Comparison of ENCODE assay signal across 19 cellular contexts in the genomic region with DNA sequence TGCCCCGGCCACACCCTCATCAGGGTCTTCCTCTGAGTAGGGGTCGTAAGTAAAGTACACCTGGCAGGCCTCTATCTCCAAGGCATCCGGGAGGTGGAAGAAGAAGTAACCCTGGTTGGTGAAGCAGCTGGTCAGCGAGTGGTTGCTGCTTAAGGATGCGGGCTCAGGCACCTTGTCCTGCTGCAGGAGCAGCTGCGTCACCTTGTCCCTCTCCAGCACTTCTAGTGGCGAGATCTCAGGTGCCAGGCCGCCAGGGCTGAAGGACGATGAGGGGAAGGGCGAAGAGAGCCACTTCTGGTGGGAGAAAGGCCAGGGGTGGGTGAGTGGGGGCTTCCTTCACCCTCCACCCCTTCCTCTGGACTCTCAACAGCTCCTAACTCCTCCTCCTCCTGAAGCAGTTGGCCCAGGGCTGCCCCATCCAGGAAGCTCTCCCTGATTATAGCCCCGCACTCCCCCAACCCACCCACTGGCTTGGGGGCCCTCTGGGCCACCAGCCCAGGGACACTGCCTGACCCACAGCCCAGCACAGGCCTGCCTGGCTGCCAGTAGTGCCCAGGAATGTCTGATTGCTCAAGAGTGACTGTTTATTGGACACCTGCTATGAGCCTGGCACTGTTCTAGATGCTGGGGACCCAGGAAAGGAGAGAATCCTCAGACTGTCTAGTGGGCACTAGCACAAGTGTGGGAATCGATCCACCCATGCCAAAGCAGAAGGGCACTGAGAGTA. TPM values are rescaled to one million over a fixed set of nuclear protein-coding genes. Genes with fewer than 3 reads are reported as not detected.
DNase-seq lines count a peak whose midpoint lies in the region; ATAC-seq lines count a peak whose summit lies in the region.
"Had no signal": no experiment of that assay in that cellular context is flagged by ENCODE, and none has a peak within 500 bp of the region (broad histone marks: within the 10 kb centered on the region; RNA-seq: fewer than 3 reads in every experiment).

No MANE protein-coding gene starts in this region.

- peaks cover 11 to 23% of the 10 kb centered on the region in 2 donors for H3K36me3 Mint-ChIP-seq in activated T-cell treated with anti-CD3 and anti-CD28 coated beads, Interleukin-2, amount 50 U/mL, for 72 hours (ENCODE audit: insufficient read depth in 2 of 2)
- peaks cover 7 to 88% (median 10%) of the 10 kb centered on the region in 3 donors for H3K36me3 Mint-ChIP-seq in CD8-positive, alpha-beta memory T cell
- peaks cover 12 to 45% (median 18%) of the 10 kb centered on the region in 3 donors for H3K36me3 Mint-ChIP-seq in immature natural killer cell

- no peak overlapping the region for H3K4me3 ChIP-seq in CD8-positive, alpha-beta memory T cell (ENCODE audit: low read length)
- no peak overlapping the region for H3K4me3 ChIP-seq in trophoblast cell (ENCODE audit: low read depth, low read length)

- no peak overlapping the region for H3K4me2 ChIP-seq in trophoblast cell (ENCODE audit: low read length)
- H3K4me2 ChIP-seq: KMS-11 had no signal

- peak overlapping the region; percentile 18 for H3K27ac Mint-ChIP-seq in activated T-cell treated with anti-CD3 and anti-CD28 coated beads, Interleukin-2, amount 50 U/mL, for 72 hours
- H3K27ac Mint-ChIP-seq in CD8-positive, alpha-beta memory T cell: peak overlapping the region; percentile 39 to 89 (median 57)
- peak overlapping the region in 5 of 6 donors; percentile 36 to 90 (median 78) for H3K27ac Mint-ChIP-seq in immature natural killer cell
- H3K27ac Mint-ChIP-seq: HFFc6 had no signal

- no peak overlapping the region for H3K27ac ChIP-seq in CD8-positive, alpha-beta memory T cell (ENCODE audit: low read depth, low read length)
- no peak overlapping the region for H3K27ac ChIP-seq in trophoblast cell (ENCODE audit: low read depth, low read length)
- H3K27ac ChIP-seq: KMS-11 had no signal

- no peak overlapping the region for H3K18ac ChIP-seq in trophoblast cell (ENCODE audit: low read length)

- peaks cover 47% of the 10 kb centered on the region for H3K4me1 Mint-ChIP-seq in activated T-cell treated with anti-CD3 and anti-CD28 coated beads, Interleukin-2, amount 50 U/mL, for 72 hours (ENCODE audit: low read depth)
- H3K4me1 Mint-ChIP-seq in CD8-positive, alpha-beta memory T cell: peaks cover 18 to 59% (median 23%) of the 10 kb centered on the region in 3 donors
- peaks cover 82 to 84% of the 10 kb centered on the region in 2 donors for H3K4me1 Mint-ChIP-seq in immature natural killer cell

- H2BK5ac ChIP-seq in trophoblast cell (ENCODE audit: low read depth, low read length, poor library complexity): no peak overlapping the region

- no peak overlapping the region for H2AK5ac ChIP-seq in trophoblast cell (ENCODE audit: low read length)

- peaks cover 33% of the 10 kb centered on the region for H3K36me3 ChIP-seq in CD8-positive, alpha-beta memory T cell (ENCODE audit: insufficient read depth, low read length)
- H3K36me3 ChIP-seq in trophoblast cell (ENCODE audit: control insufficient read depth in 1 of 2, insufficient read depth in 2 of 2, low read length in 2 of 2): no peaks in the 10 kb centered on the region

- no peak overlapping the region for H3K23ac ChIP-seq in trophoblast cell (ENCODE audit: low read length)

- no peak overlapping the region for H4K91ac ChIP-seq in trophoblast cell (ENCODE audit: low read depth, low read length)

- H3K9me3 Mint-ChIP-seq in activated T-cell treated with anti-CD3 and anti-CD28 coated beads, Interleukin-2, amount 50 U/mL, for 72 hours: no peaks in the 10 kb centered on the region
- no peaks in the 10 kb centered on the region for H3K9me3 Mint-ChIP-seq in CD8-positive, alpha-beta memory T cell
- H3K9me3 Mint-ChIP-seq in immature natural killer cell: peaks cover 0 to 1% (median 0%) of the 10 kb centered on the region in 6 donors
- H3K9me3 Mint-ChIP-seq: CD8-positive, alpha-beta T cell; HFFc6 had no signal

- no peak overlapping the region for H2AFZ ChIP-seq in trophoblast cell (ENCODE audit: insufficient read depth, low read length, poor library complexity)

- H3K9ac ChIP-seq in trophoblast cell (ENCODE audit: low read length): no peak overlapping the region
- H3K9ac ChIP-seq: KMS-11 had no signal

- ATAC-seq in activated T-cell treated with anti-CD3 and anti-CD28 coated beads, Interleukin-2, amount 50 U/mL, for 72 hours (replicated peaks in 1 of 2): no peak
- no peak for ATAC-seq in esophagus mucosa
- ATAC-seq in HG03378 (IDR thresholded peaks at IDR 0.05; ENCODE audit: unreplicated experiment): no peak
- ATAC-seq: CD8-positive, alpha-beta T cell had no signal

- H3K27me3 ChIP-seq in CD8-positive, alpha-beta memory T cell (ENCODE audit: insufficient read depth, low read length, poor library complexity, severe bottlenecking): no peaks in the 10 kb centered on the region
- H3K27me3 ChIP-seq in trophoblast cell (ENCODE audit: insufficient read depth, low read length): no peaks in the 10 kb centered on the region

- H3K79me1 ChIP-seq in trophoblast cell (ENCODE audit: low read length): no peaks in the 10 kb centered on the region

- no peak overlapping the region for H4K8ac ChIP-seq in trophoblast cell (ENCODE audit: low read depth, low read length)

- no peaks in the 10 kb centered on the region for H3K9me3 ChIP-seq in CD8-positive, alpha-beta memory T cell (ENCODE audit: low read length)
- no peaks in the 10 kb centered on the region for H3K9me3 ChIP-seq in trophoblast cell (ENCODE audit: insufficient read depth, low read depth, low read length)

- H3K79me2 ChIP-seq in trophoblast cell (ENCODE audit: control insufficient read depth, insufficient read depth, low read length, poor library complexity): no peaks in the 10 kb centered on the region

- no peak overlapping the region for H3K4me3 Mint-ChIP-seq in activated T-cell treated with anti-CD3 and anti-CD28 coated beads, Interleukin-2, amount 50 U/mL, for 72 hours
- H3K4me3 Mint-ChIP-seq in CD8-positive, alpha-beta memory T cell: no peak overlapping the region
- peak overlapping the region in 1 of 5 donors; percentile 21 for H3K4me3 Mint-ChIP-seq in immature natural killer cell
- H3K4me3 Mint-ChIP-seq: CD8-positive, alpha-beta T cell; HFFc6 had no signal

- no peak overlapping the region for H3K14ac ChIP-seq in trophoblast cell (ENCODE audit: low read length)

- H2BK12ac ChIP-seq in trophoblast cell (ENCODE audit: low read length): no peak overlapping the region

- POLR2A ChIA-PET in CD8-positive, alpha-beta memory T cell (lab: Charles Lee): interaction anchor here (0.6 kb wide), 1 partner anchor 530 kb away, joined by 3 read pairs; a partner anchor contains a TSS

- CTCF ChIA-PET in CD8-positive, alpha-beta memory T cell (lab: Charles Lee): interaction anchor here (0.8 to 3.6 kb wide), 4 partner anchors 21 to 71 kb away, joined by 3 to 13 read pairs (median 3); a partner anchor contains a TSS

- no peak overlapping the region for H2BK120ac ChIP-seq in trophoblast cell (ENCODE audit: insufficient read depth, low read length, poor library complexity)

- H3K27me3 Mint-ChIP-seq in activated T-cell treated with anti-CD3 and anti-CD28 coated beads, Interleukin-2, amount 50 U/mL, for 72 hours (ENCODE audit: low read depth): no peaks in the 10 kb centered on the region
- H3K27me3 Mint-ChIP-seq in CD8-positive, alpha-beta memory T cell: no peaks in the 10 kb centered on the region
- H3K27me3 Mint-ChIP-seq in immature natural killer cell (ENCODE audit: low read depth in 3 of 3): peaks cover 22 to 45% (median 26%) of the 10 kb centered on the region in 3 donors

- no peak overlapping the region for H4K12ac ChIP-seq in trophoblast cell (ENCODE audit: low read depth, low read length)

- H3K4me1 ChIP-seq in CD8-positive, alpha-beta memory T cell (ENCODE audit: insufficient read depth, low read length): no peaks in the 10 kb centered on the region
- no peaks in the 10 kb centered on the region for H3K4me1 ChIP-seq in trophoblast cell (ENCODE audit: control insufficient read depth in 1 of 2, insufficient read depth in 2 of 2, low read length in 2 of 2)

- WGBS in trophoblast cell (ENCODE audit: extremely low coverage, insufficient coverage, insufficient read length): no CpG with 5 or more reads among the region's 12 CpGs

- DNase-seq in activated T-cell treated with anti-CD3 and anti-CD28 coated beads, Interleukin-2, amount 50 U/mL, for 72 hours: no peak
- DNase-seq in activated T-cell treated with anti-CD3 and anti-CD28 coated beads, Interleukin-2, amount 50 U/mL, for 48 hours: no peak
- DNase-seq in CD8-positive, alpha-beta memory T cell: no peak
- DNase-seq in immature natural killer cell (no peak), trophoblast cell (peak; percentile 59 to 65), GF-D8 (lab: John Stamatoyannopoulos, UW) (no peak)
- DNase-seq: AML-193; CD8-positive, alpha-beta T cell; HFFc6; NCI-H1092 treated with DMSO at 0.1 percent for 48 hours; NCI-H1694 treated with DMSO at 0.1 percent for 48 hours; NCI-H446 had no signal

- H3K4ac ChIP-seq in trophoblast cell (ENCODE audit: low read depth, low read length): no peak overlapping the region

RNA-seq across cellular contexts. Expression of a gene that starts 19.2 kb away (rescaled TPM):
- 10 to 100 TPM; 26.8 to 59.4 TPM for total RNA-seq in activated T-cell treated with anti-CD3 and anti-CD28 coated beads, Interleukin-2, amount 50 U/mL, for 72 hours
- under 1 TPM; 0.42 to 0.68 TPM for total RNA-seq in CD8-positive, alpha-beta memory T cell
- polyA plus RNA-seq in CD8-positive, alpha-beta memory T cell: 0.16 TPM
- polyA plus RNA-seq in immature natural killer cell: under 1 TPM in 2 of 3 donors, not detected in 1; 0.28 to 0.52 TPM
- polyA plus RNA-seq in trophoblast cell (2013): 0.18 and 0.32 TPM in 2 replicates
- not detected for total RNA-seq in esophagus mucosa
- total RNA-seq: A673, Daoy, H4, HFFc6, MCF 10A had no signal

RNA-seq across cellular contexts. Expression of a gene that starts 21.0 kb away (rescaled TPM):
- total RNA-seq in activated T-cell treated with anti-CD3 and anti-CD28 coated beads, Interleukin-2, amount 50 U/mL, for 72 hours: 100 to 1,000 TPM; 313 to 440 TPM
- total RNA-seq in CD8-positive, alpha-beta memory T cell: 100 to 1,000 TPM; 238 to 243 TPM
- 459 TPM for polyA plus RNA-seq in CD8-positive, alpha-beta memory T cell
- polyA plus RNA-seq in immature natural killer cell: 1,000 to 10,000 TPM in 1 of 3 donors, 100 to 1,000 TPM in 2; 863 to 2,762 (median 893) TPM
- polyA plus RNA-seq in trophoblast cell (2013): 6.6 and 6.7 TPM in 2 replicates
- total RNA-seq in esophagus mucosa: 3.1 TPM
- total RNA-seq: Daoy, HFFc6, MCF 10A had no signal

RNA-seq across cellular contexts. Expression of a gene that starts 59.3 kb away (rescaled TPM):
- total RNA-seq in activated T-cell treated with anti-CD3 and anti-CD28 coated beads, Interleukin-2, amount 50 U/mL, for 72 hours: 10 to 100 TPM; 22.7 to 30.0 TPM
- 1 to 10 TPM; 3.6 to 4.3 TPM for total RNA-seq in CD8-positive, alpha-beta memory T cell
- polyA plus RNA-seq in CD8-positive, alpha-beta memory T cell: 1.8 TPM
- 1 to 10 TPM in 2 of 3 donors, not detected in 1; 1.5 to 1.8 TPM for polyA plus RNA-seq in immature natural killer cell
- 64.9 and 67.2 TPM in 2 replicates for polyA plus RNA-seq in trophoblast cell (2013)
- 2.0 TPM for total RNA-seq in esophagus mucosa

Comparison
In these comparisons a context has a peak if more than half of its experiments do, and no peak if none do; other contexts are left out.
1. DNase-seq: peak in trophoblast cell (2 of 2); none in activated T-cell treated with anti-CD3 and anti-CD28 coated beads, Interleukin-2, amount 50 U/mL, for 72 hours (0 of 2), activated T-cell treated with anti-CD3 and anti-CD28 coated beads, Interleukin-2, amount 50 U/mL, for 48 hours (0 of 2), CD8-positive, alpha-beta memory T cell (0 of 5), immature natural killer cell (0 of 3) and GF-D8 (single experiment).
2. H3K27ac Mint-ChIP-seq: peak in every context shown above with its lines; median percentile 78 in immature natural killer cell; 57 in CD8-positive, alpha-beta memory T cell; 18 in activated T-cell treated with anti-CD3 and anti-CD28 coated beads, Interleukin-2, amount 50 U/mL, for 72 hours.
3. RNA of a gene that starts 19.2 kb away (total RNA-seq): 26.8 to 59.4 TPM in activated T-cell treated with anti-CD3 and anti-CD28 coated beads, Interleukin-2, amount 50 U/mL, for 72 hours; 0.42 to 0.68 TPM in CD8-positive, alpha-beta memory T cell and not detected in esophagus mucosa (single experiment); every median in the first group is over 10 times any median in the second.
4. RNA of a gene that starts 21.0 kb away (total RNA-seq): 313 to 440 TPM in activated T-cell treated with anti-CD3 and anti-CD28 coated beads, Interleukin-2, amount 50 U/mL, for 72 hours and 238 to 243 TPM in CD8-positive, alpha-beta memory T cell; 3.1 TPM in esophagus mucosa (single experiment); every median in the first group is over 10 times any median in the second.